11 cellular contexts compared by ENCODE assay signal in genomic region chr15:39195988-39196486, GRCh38.
A peak's percentile ranks its signal among the peaks of the same experiment; 100 is the strongest.
DNase-seq lines count a peak whose midpoint lies in the region; ATAC-seq and TF ChIP-seq lines count a peak whose summit lies in the region.
"Had no signal": no experiment of that assay in that cellular context is flagged by ENCODE, and none has a peak within 500 bp of the region (broad histone marks: within the 10 kb centered on the region; RNA-seq: fewer than 3 reads in every experiment).

No MANE protein-coding gene starts in this region.

- POLR2A ChIA-PET in AG04449 (lab: Yijun Ruan, JAX), result interaction anchor here (0.6 to 2.2 kb wide), 8 partner anchors 14 to 481 kb away, joined by 3 to 15 read pairs (median 4); partner anchors contain the start of gene THBS1

- ATAC-seq in foreskin keratinocyte (peak; percentile 92), GM18520 (IDR thresholded peaks at IDR 0.05; ENCODE audit: unreplicated experiment) (no peak), left ventricle myocardium superior (no peak)

- intact Hi-C loops in left ventricle myocardium superior (cut with micrococcal nuclease), result no loop called here

- CTCF ChIA-PET in AG04449 (lab: Yijun Ruan, JAX), result interaction anchor here (1.3 to 1.8 kb wide), 2 partner anchors 13 to 384 kb away, joined by 4 to 6 read pairs; no protein-coding TSS in a partner anchor

- H3K27ac ChIP-seq in foreskin keratinocyte, result peak overlapping the region; percentile 58

- peaks cover 69% of the 10 kb centered on the region for H3K4me1 ChIP-seq in foreskin keratinocyte
- H3K4me1 ChIP-seq: BE2C had no signal

- TF ChIP-seq CTCF in AG04449 (IDR thresholded peaks at IDR 0.05; ENCODE audit: insufficient read depth, low read length, missing control alignments) (no peak), foreskin keratinocyte (conservative IDR thresholded peaks at IDR 0.05) (no peak)

- no peak overlapping the region for H3K4me3 ChIP-seq in AG04449 (ENCODE audit: low read depth, low read length)

- H3K27me3 ChIP-seq in foreskin keratinocyte, result no peaks in the 10 kb centered on the region
- H3K27me3 ChIP-seq: BE2C had no signal

- DNase-seq in AG04449 (ENCODE audit: low read depth, low spot score), result peak; percentile 70
- peak; percentile 19 for DNase-seq in HT-29 (ENCODE audit: low spot score)
- DNase-seq in T1000 (lab: John Stamatoyannopoulos, UW), result peak; percentile 68
- peak; percentile 100 for DNase-seq in foreskin keratinocyte
- DNase-seq in ureter (ENCODE audit: low spot score), result no peak
- DNase-seq in NCI-H526 (lab: John Stamatoyannopoulos, UW), result no peak
- DNase-seq in left ventricle myocardium superior, result no peak
- DNase-seq: activated CD4-positive, alpha-beta T cell treated with anti-CD3 and anti-CD28 coated beads for 1 hour; BE2C; NCI-H1417 treated with DMSO at 0.1 percent for 48 hours had no signal

Comparison
In these comparisons a context has a peak if more than half of its experiments do, and no peak if none do; other contexts are left out.
1. DNase-seq: peak in AG04449 (single experiment), HT-29 (single experiment), T1000 (single experiment) and foreskin keratinocyte (2 of 2); none in ureter (single experiment), NCI-H526 (0 of 2) and left ventricle myocardium superior (single experiment).